Comparison of ENCODE assay signal across 27 cellular contexts in genomic region chr9:134014946-134015345, GRCh38. TPM values are rescaled to one million over a fixed set of nuclear protein-coding genes. Genes with fewer than 3 reads are reported as not detected.
DNase-seq lines count a peak whose midpoint lies in the region; ATAC-seq and TF ChIP-seq lines count a peak whose summit lies in the region.
"Had no signal": no experiment of that assay in that cellular context is flagged by ENCODE, and none has a peak within 500 bp of the region (broad histone marks: within the 10 kb centered on the region; RNA-seq: fewer than 3 reads in every experiment).

No MANE protein-coding gene starts in this region.

- WGBS in mesenchymal stem cell, result 100% methylated on average over 1 of the region's 2 CpGs

- H3K36me3 ChIP-seq in mesenchymal stem cell (ENCODE audit: control insufficient read depth in 1 of 2, insufficient read depth in 2 of 2, low read depth in 1 of 2, low read length in 2 of 2), result no peaks in the 10 kb centered on the region
- no peaks in the 10 kb centered on the region for H3K36me3 ChIP-seq in upper lobe of right lung
- H3K36me3 ChIP-seq: HAP-1 had no signal

- no peak for TF ChIP-seq CTCF in epithelial cell of proximal tubule (conservative IDR thresholded peaks at IDR 0.05; ENCODE audit: low read depth, low read length)
- TF ChIP-seq CTCF in upper lobe of right lung (IDR thresholded peaks at IDR 0.05), result no peak
- TF ChIP-seq CTCF in foreskin fibroblast (IDR thresholded peaks at IDR 0.05; ENCODE audit: low read depth, low read length), result no peak

- no peak overlapping the region for H3K4me2 ChIP-seq in mesenchymal stem cell (ENCODE audit: low read length, poor library complexity, severe bottlenecking)
- H3K4me2 ChIP-seq: BLaER1, KMS-11 had no signal

- H3K4ac ChIP-seq in mesenchymal stem cell (ENCODE audit: low read depth in 1 of 2, low read length in 2 of 2), result no peak overlapping the region

- H3K27ac ChIP-seq in mesenchymal stem cell (ENCODE audit: low read length, poor library complexity, severe bottlenecking), result peak overlapping the region; percentile 56
- H3K27ac ChIP-seq in upper lobe of right lung, result no peak overlapping the region
- H3K27ac ChIP-seq: BLaER1, KMS-11 had no signal

- DNase-seq in DMS79 treated with DMSO at 0.1 percent for 48 hours (lab: John Stamatoyannopoulos, UW) (peak; percentile 3), epithelial cell of proximal tubule (ENCODE audit: low read depth) (peak; percentile 25), mesenchymal stem cell (no peak), upper lobe of right lung (no peak), foreskin fibroblast (no peak), NCI-H128 (lab: John Stamatoyannopoulos, UW; ENCODE audit: unreplicated experiment) (no peak)
- DNase-seq in stimulated activated CD4-positive, alpha-beta T cell treated with anti-CD3 and anti-CD28 coated beads, Interleukin-4, amount 100 ng/mL, for 4 hours, result no peak
- DNase-seq: CD4-positive, alpha-beta T cell; EL; GDM1; GOT3; HFFc6; IMR-90; MM.1S; NCI-H1417; NCI-H1694; NCI-H2029 treated with DMSO at 0.1 percent for 48 hours; NCI-H446 treated with DMSO at 0.1 percent for 48 hours; NCI-H526; NCI-H82; NK-92 treated with Interleukin-12 subunit alpha and Interleukin-12 subunit beta, amount 100 ng/mL, for 24 hours; Right ventricle myocardium superior; RPMI8226 had no signal

- H3K18ac ChIP-seq in mesenchymal stem cell (ENCODE audit: low read depth in 1 of 2, low read length in 2 of 2), result no peak overlapping the region

- H3K79me1 ChIP-seq in mesenchymal stem cell (replicated peaks; ENCODE audit: low read length, poor library complexity, severe bottlenecking), result no peaks in the 10 kb centered on the region

- no peak overlapping the region for H2BK120ac ChIP-seq in mesenchymal stem cell (ENCODE audit: low read depth, low read length)

- H2AFZ ChIP-seq in mesenchymal stem cell (ENCODE audit: low read depth, low read length), result no peak overlapping the region

- no peak overlapping the region for H4K91ac ChIP-seq in mesenchymal stem cell (ENCODE audit: low read length)

- H3K4me1 ChIP-seq in mesenchymal stem cell (ENCODE audit: control insufficient read depth, insufficient read depth, low read depth, low read length) (peaks cover 4% of the 10 kb centered on the region), upper lobe of right lung (no peaks in the 10 kb centered on the region)
- H3K4me1 ChIP-seq: BLaER1, HAP-1 had no signal

- intact Hi-C loops in upper lobe of right lung (cut with DNase I), result no loop called here

- H2BK15ac ChIP-seq in mesenchymal stem cell (ENCODE audit: low read depth, poor library complexity, severe bottlenecking), result no peak overlapping the region

- H2AK5ac ChIP-seq in mesenchymal stem cell (ENCODE audit: low read length, severe bottlenecking), result no peak overlapping the region

- peak; percentile 50 for ATAC-seq in upper lobe of right lung
- ATAC-seq: GM12878 had no signal

- H3K14ac ChIP-seq in mesenchymal stem cell (ENCODE audit: low read length in 2 of 2), result no peak overlapping the region

- H4K8ac ChIP-seq in mesenchymal stem cell (ENCODE audit: low read length), result no peak overlapping the region

- no peak overlapping the region for H3K23ac ChIP-seq in mesenchymal stem cell (ENCODE audit: low read length in 2 of 2)

- no peak overlapping the region for H2BK5ac ChIP-seq in mesenchymal stem cell (ENCODE audit: low read depth, low read length, poor library complexity, severe bottlenecking)

- H3K9me3 ChIP-seq in mesenchymal stem cell (ENCODE audit: control insufficient read depth, low read length) (no peaks in the 10 kb centered on the region), upper lobe of right lung (no peaks in the 10 kb centered on the region)

- H3K4me3 ChIP-seq in epithelial cell of proximal tubule (ENCODE audit: low read depth, low read length) (no peak overlapping the region), mesenchymal stem cell (ENCODE audit: insufficient read depth in 1 of 2, low read depth in 1 of 2, low read length in 2 of 2) (no peak overlapping the region), upper lobe of right lung (no peak overlapping the region), foreskin fibroblast (ENCODE audit: low read depth in 1 of 2, low read length in 2 of 2) (no peak overlapping the region)
- H3K4me3 ChIP-seq: BLaER1, GM12878, HAP-1 had no signal

- no peak overlapping the region for H3K9ac ChIP-seq in mesenchymal stem cell (ENCODE audit: low read length)
- H3K9ac ChIP-seq: BLaER1, KMS-11 had no signal

- H3K27me3 ChIP-seq in mesenchymal stem cell (ENCODE audit: control insufficient read depth in 1 of 2, insufficient read depth in 1 of 2, low read length in 2 of 2) (peaks cover 0 to 3% of the 10 kb centered on the region in 2 experiments), upper lobe of right lung (no peaks in the 10 kb centered on the region)
- H3K27me3 ChIP-seq: BLaER1 had no signal

- no peak overlapping the region for H2BK12ac ChIP-seq in mesenchymal stem cell (ENCODE audit: low read length in 2 of 2)

RNA-seq across cellular contexts. Expression of gene BRD3OS, which starts 10.3 kb away (rescaled TPM):
- total RNA-seq in epithelial cell of proximal tubule (14.1 and 22.7 TPM in 2 replicates), upper lobe of right lung (10.7 TPM)
- 23.6 TPM for polyA plus RNA-seq in mesenchymal stem cell (2013, experiment 1 of 2)
- polyA plus RNA-seq in mesenchymal stem cell (2013, experiment 2 of 2), result 26.5 TPM

RNA-seq across cellular contexts. Expression of gene VAV2, which starts 22.8 kb away (rescaled TPM):
- total RNA-seq in epithelial cell of proximal tubule (18.5 and 18.7 TPM in 2 replicates), upper lobe of right lung (34.6 TPM)
- polyA plus RNA-seq in mesenchymal stem cell (2013, experiment 1 of 2), result 11.6 TPM
- polyA plus RNA-seq in mesenchymal stem cell (2013, experiment 2 of 2), result 11.1 TPM

RNA-seq across cellular contexts. Expression of gene BRD3, which starts 52.9 kb away (rescaled TPM):
- total RNA-seq in epithelial cell of proximal tubule, result 16.6 and 19.9 TPM in 2 replicates
- 15.9 TPM for polyA plus RNA-seq in mesenchymal stem cell (2013, experiment 1 of 2)
- polyA plus RNA-seq in mesenchymal stem cell (2013, experiment 2 of 2), result 15.0 TPM
- total RNA-seq in upper lobe of right lung, result 38.4 TPM

Comparison
In these comparisons a context has a peak if more than half of its experiments do, and no peak if none do; other contexts are left out.
1. DNase-seq: peak in DMS79 treated with DMSO at 0.1 percent for 48 hours (single experiment) and epithelial cell of proximal tubule (single experiment); none in mesenchymal stem cell (single experiment), upper lobe of right lung (single experiment), stimulated activated CD4-positive, alpha-beta T cell treated with anti-CD3 and anti-CD28 coated beads, Interleukin-4, amount 100 ng/mL, for 4 hours (0 of 2), foreskin fibroblast (0 of 2) and NCI-H128 (single experiment).